13 cellular contexts compared by ENCODE assay signal in the genomic region with DNA sequence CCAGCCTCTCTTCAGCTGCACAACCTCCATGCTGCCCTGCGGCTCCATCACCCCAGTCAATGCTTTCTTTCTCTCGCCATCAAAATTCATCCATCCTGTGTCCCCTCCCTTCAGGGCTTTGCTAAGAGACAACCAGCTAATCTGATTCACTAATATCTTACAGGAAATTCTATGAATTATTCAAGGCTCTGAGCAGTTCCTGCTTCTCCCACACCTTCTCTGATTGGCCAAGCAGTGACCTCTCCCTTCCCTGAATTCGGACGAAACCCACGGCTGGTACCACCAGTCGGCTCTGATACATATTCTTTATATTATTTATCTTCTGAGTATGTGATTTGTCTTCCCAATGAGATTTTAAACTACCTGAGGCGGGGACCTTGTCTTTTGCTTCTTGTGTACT. TPM values are rescaled to one million over a fixed set of nuclear protein-coding genes. Genes with fewer than 3 reads are reported as not detected.
A peak's percentile ranks its signal among the peaks of the same experiment; 100 is the strongest.
DNase-seq lines count a peak whose midpoint lies in the region; ATAC-seq and TF ChIP-seq lines count a peak whose summit lies in the region.
"Had no signal": no experiment of that assay in that cellular context is flagged by ENCODE, and none has a peak within 500 bp of the region (broad histone marks: within the 10 kb centered on the region; RNA-seq: fewer than 3 reads in every experiment).

No MANE protein-coding gene starts in this region.

- no peak for TF ChIP-seq CTCF in foreskin keratinocyte (conservative IDR thresholded peaks at IDR 0.05)

- H3K4me1 Mint-ChIP-seq in activated naive CD4-positive, alpha-beta T cell treated with anti-CD3 and anti-CD28 coated beads, Interleukin-2, amount 50 U/mL, for 24 hours, result peaks cover 74% of the 10 kb centered on the region
- peaks cover 91% of the 10 kb centered on the region for H3K4me1 Mint-ChIP-seq in stimulated activated effector memory CD8-positive, alpha-beta T cell treated with anti-CD3 and anti-CD28 coated beads, Interleukin-12 subunit alpha, Interleukin-12 subunit beta, amount 100 ng/mL, for 72 hours

- no peaks in the 10 kb centered on the region for H3K9me3 Mint-ChIP-seq in activated naive CD4-positive, alpha-beta T cell treated with anti-CD3 and anti-CD28 coated beads, Interleukin-2, amount 50 U/mL, for 24 hours
- no peaks in the 10 kb centered on the region for H3K9me3 Mint-ChIP-seq in stimulated activated effector memory CD8-positive, alpha-beta T cell treated with anti-CD3 and anti-CD28 coated beads, Interleukin-12 subunit alpha, Interleukin-12 subunit beta, amount 100 ng/mL, for 72 hours

- no peaks in the 10 kb centered on the region for H3K27me3 Mint-ChIP-seq in activated naive CD4-positive, alpha-beta T cell treated with anti-CD3 and anti-CD28 coated beads, Interleukin-2, amount 50 U/mL, for 24 hours

- H3K27ac Mint-ChIP-seq in activated naive CD4-positive, alpha-beta T cell treated with anti-CD3 and anti-CD28 coated beads, Interleukin-2, amount 50 U/mL, for 24 hours, result no peak overlapping the region
- H3K27ac Mint-ChIP-seq in stimulated activated effector memory CD8-positive, alpha-beta T cell treated with anti-CD3 and anti-CD28 coated beads, Interleukin-12 subunit alpha, Interleukin-12 subunit beta, amount 100 ng/mL, for 72 hours, result peak overlapping the region; percentile 0

- H3K4me1 ChIP-seq in iPS-18a (ENCODE audit: control insufficient read depth, low read depth, low read length) (peaks cover 22% of the 10 kb centered on the region), SJCRH30 (no peaks in the 10 kb centered on the region), foreskin keratinocyte (peaks cover 18% of the 10 kb centered on the region)

- H3K9me3 ChIP-seq in iPS-18a (ENCODE audit: control insufficient read depth, low read depth, low read length) (no peaks in the 10 kb centered on the region), SJCRH30 (replicated peaks) (no peaks in the 10 kb centered on the region)

- no peak overlapping the region for H3K27ac ChIP-seq in iPS-18a (ENCODE audit: low read length)
- H3K27ac ChIP-seq in SJCRH30, result no peak overlapping the region
- H3K27ac ChIP-seq in foreskin keratinocyte, result no peak overlapping the region

- H3K36me3 Mint-ChIP-seq in activated naive CD4-positive, alpha-beta T cell treated with anti-CD3 and anti-CD28 coated beads, Interleukin-2, amount 50 U/mL, for 24 hours, result peaks cover 5% of the 10 kb centered on the region
- peaks cover 69% of the 10 kb centered on the region for H3K36me3 Mint-ChIP-seq in stimulated activated effector memory CD8-positive, alpha-beta T cell treated with anti-CD3 and anti-CD28 coated beads, Interleukin-12 subunit alpha, Interleukin-12 subunit beta, amount 100 ng/mL, for 72 hours

- no peaks in the 10 kb centered on the region for H3K36me3 ChIP-seq in iPS-18a (ENCODE audit: control insufficient read depth, low read depth, low read length)
- H3K36me3 ChIP-seq in SJCRH30, result no peaks in the 10 kb centered on the region

- peaks cover 22% of the 10 kb centered on the region for H3K27me3 ChIP-seq in iPS-18a (ENCODE audit: control insufficient read depth, insufficient read depth, low read length)
- no peaks in the 10 kb centered on the region for H3K27me3 ChIP-seq in SJCRH30
- no peaks in the 10 kb centered on the region for H3K27me3 ChIP-seq in foreskin keratinocyte

- peak overlapping the region; percentile 63 for H3K4me3 Mint-ChIP-seq in activated naive CD4-positive, alpha-beta T cell treated with anti-CD3 and anti-CD28 coated beads, Interleukin-2, amount 50 U/mL, for 24 hours
- peak overlapping the region; percentile 87 for H3K4me3 Mint-ChIP-seq in stimulated activated effector memory CD8-positive, alpha-beta T cell treated with anti-CD3 and anti-CD28 coated beads, Interleukin-12 subunit alpha, Interleukin-12 subunit beta, amount 100 ng/mL, for 72 hours

- no peak for DNase-seq in activated naive CD4-positive, alpha-beta T cell treated with Interleukin-2 at 50 U/mL for 16 hours
- DNase-seq in NCI-H226 (peak; percentile 74), SJCRH30 (no peak), foreskin keratinocyte (no peak)
- DNase-seq in stimulated activated effector memory CD8-positive, alpha-beta T cell treated with anti-CD3 and anti-CD28 coated beads, Interleukin-12 subunit alpha, Interleukin-12 subunit beta, amount 100 ng/mL, for 72 hours (ENCODE audit: low spot score in 2 of 2), result no peak
- DNase-seq: EL, IMR-90, midbrain, right cardiac atrium had no signal

- H3K9ac ChIP-seq in iPS-18a (ENCODE audit: low read length), result no peak overlapping the region

- H3K4me3 ChIP-seq in iPS-18a (ENCODE audit: low read length), result peak overlapping the region; percentile 73
- no peak overlapping the region for H3K4me3 ChIP-seq in SJCRH30

- ATAC-seq in stimulated activated effector memory CD8-positive, alpha-beta T cell treated with anti-CD3 and anti-CD28 coated beads, Interleukin-12 subunit alpha, Interleukin-12 subunit beta, amount 100 ng/mL, for 72 hours, result no peak
- no peak for ATAC-seq in GM18502 (IDR thresholded peaks at IDR 0.05; ENCODE audit: poor library complexity, unreplicated experiment)
- no peak for ATAC-seq in foreskin keratinocyte
- ATAC-seq: GM12878 had no signal

RNA-seq across cellular contexts. Expression of a gene that starts 13.9 kb away (rescaled TPM):
- total RNA-seq in SJCRH30 (2014; rRNA removed; shearing (Covaris generic)), result 2.6 and 2.9 TPM in 2 replicates
- total RNA-seq in foreskin keratinocyte, result 76.5 and 82.0 TPM in 2 replicates
- polyA plus RNA-seq in foreskin keratinocyte, result 23.4 and 26.1 TPM in 2 replicates

RNA-seq across cellular contexts. Expression of a gene that starts 54.9 kb away (rescaled TPM):
- 22.5 and 24.0 TPM in 2 replicates for total RNA-seq in SJCRH30 (2014; rRNA removed; shearing (Covaris generic))
- total RNA-seq in foreskin keratinocyte, result 77.0 and 82.9 TPM in 2 replicates
- 92.0 and 93.8 TPM in 2 replicates for polyA plus RNA-seq in foreskin keratinocyte

Comparison
In these comparisons a context has a peak if more than half of its experiments do, and no peak if none do; other contexts are left out.
1. RNA of a gene that starts 13.9 kb away (total RNA-seq): 76.5 to 82.0 TPM in foreskin keratinocyte; 2.6 to 2.9 TPM in SJCRH30; every median in the first group is over 10 times any median in the second.